8 cellular contexts compared by ENCODE assay signal in genomic region chr15:87604857-87605446, GRCh38.
DNase-seq lines count a peak whose midpoint lies in the region; ATAC-seq, FAIRE-seq and TF ChIP-seq lines count a peak whose summit lies in the region.
"Had no signal": no experiment of that assay in that cellular context is flagged by ENCODE, and none has a peak within 500 bp of the region (broad histone marks: within the 10 kb centered on the region; RNA-seq: fewer than 3 reads in every experiment).

No MANE protein-coding gene starts in this region.

- no peak overlapping the region for H3K4me3 Mint-ChIP-seq in neural progenitor cell
- H3K4me3 Mint-ChIP-seq: central memory CD8-positive, alpha-beta T cell had no signal

- no peaks in the 10 kb centered on the region for H3F3A ChIP-seq in neural progenitor cell (ENCODE audit: low read depth)

- H2AFZ ChIP-seq in neural progenitor cell (replicated peaks) = no peak overlapping the region

- H3K9me3 ChIP-seq in neural progenitor cell (ENCODE audit: low read depth) = no peaks in the 10 kb centered on the region

- no peaks in the 10 kb centered on the region for H3K27me3 ChIP-seq in neural progenitor cell

- H3K4me3 ChIP-seq in astrocyte of the spinal cord (ENCODE audit: low read depth, low read length) = no peak overlapping the region
- no peak overlapping the region for H3K4me3 ChIP-seq in neural progenitor cell

- H3K36me3 Mint-ChIP-seq in neural progenitor cell = no peaks in the 10 kb centered on the region

- ATAC-seq in HG03571 (IDR thresholded peaks at IDR 0.05; ENCODE audit: unreplicated experiment) (no peak), HG02885 (IDR thresholded peaks at IDR 0.05; ENCODE audit: poor library complexity, unreplicated experiment) (no peak)

- no peaks in the 10 kb centered on the region for H3K79me2 ChIP-seq in neural progenitor cell (ENCODE audit: low read depth)

- no peaks in the 10 kb centered on the region for H4K20me1 ChIP-seq in neural progenitor cell (ENCODE audit: low read depth)

- no peak overlapping the region for H3K9ac ChIP-seq in neural progenitor cell

- TF ChIP-seq CTCF in GM12872 (IDR thresholded peaks at IDR 0.05; ENCODE audit: insufficient read depth, low read depth, low read length) (peak; percentile 72), astrocyte of the spinal cord (IDR thresholded peaks at IDR 0.05; ENCODE audit: low read depth, low read length) (peak; percentile 44), neural progenitor cell (IDR thresholded peaks at IDR 0.05) (peak; percentile 78)

- H3K9me3 Mint-ChIP-seq in neural progenitor cell = no peaks in the 10 kb centered on the region
- H3K9me3 Mint-ChIP-seq: central memory CD8-positive, alpha-beta T cell had no signal

- H3K4me1 Mint-ChIP-seq in neural progenitor cell = peaks cover 11% of the 10 kb centered on the region
- H3K4me1 Mint-ChIP-seq: central memory CD8-positive, alpha-beta T cell had no signal

- in situ Hi-C loops in astrocyte of the spinal cord (cut with HindIII; ENCODE audit: low sequenced_read_pairs) = no loop called here

- peaks cover 2% of the 10 kb centered on the region for H3K27me3 Mint-ChIP-seq in neural progenitor cell (ENCODE audit: insufficient read depth, low read depth)
- H3K27me3 Mint-ChIP-seq: central memory CD8-positive, alpha-beta T cell had no signal

- H3K27ac ChIP-seq in neural progenitor cell = no peak overlapping the region

- no peaks in the 10 kb centered on the region for H3K4me1 ChIP-seq in neural progenitor cell

- H3K36me3 ChIP-seq in neural progenitor cell = no peaks in the 10 kb centered on the region

- no peak for FAIRE-seq in HTR-8/SVneo (lab: Jason Lieb, UNC)

- H3K4me2 ChIP-seq in neural progenitor cell = no peak overlapping the region

- DNase-seq in HTR-8/SVneo (ENCODE audit: insufficient read length, low spot score) = peak; percentile 8
- no peak for DNase-seq in astrocyte of the spinal cord (ENCODE audit: low read depth, low spot score)
- peak; percentile 65 for DNase-seq in neural progenitor cell (ENCODE audit: low spot score)
- DNase-seq in NCI-H2107 treated with DMSO at 0.1 percent for 48 hours (lab: John Stamatoyannopoulos, UW; ENCODE audit: unreplicated experiment) = no peak

- no peak overlapping the region for H3K27ac Mint-ChIP-seq in neural progenitor cell

Comparison
In these comparisons a context has a peak if more than half of its experiments do, and no peak if none do; other contexts are left out.
1. DNase-seq: peak in HTR-8/SVneo (single experiment) and neural progenitor cell (single experiment); none in astrocyte of the spinal cord (single experiment) and NCI-H2107 treated with DMSO at 0.1 percent for 48 hours (single experiment).
2. Peak in every context shown above with its lines, with median percentiles within 50 percentile points of each other: CTCF ChIP-seq.